ENCODE assay signal across 1 cellular context in the genomic region with DNA sequence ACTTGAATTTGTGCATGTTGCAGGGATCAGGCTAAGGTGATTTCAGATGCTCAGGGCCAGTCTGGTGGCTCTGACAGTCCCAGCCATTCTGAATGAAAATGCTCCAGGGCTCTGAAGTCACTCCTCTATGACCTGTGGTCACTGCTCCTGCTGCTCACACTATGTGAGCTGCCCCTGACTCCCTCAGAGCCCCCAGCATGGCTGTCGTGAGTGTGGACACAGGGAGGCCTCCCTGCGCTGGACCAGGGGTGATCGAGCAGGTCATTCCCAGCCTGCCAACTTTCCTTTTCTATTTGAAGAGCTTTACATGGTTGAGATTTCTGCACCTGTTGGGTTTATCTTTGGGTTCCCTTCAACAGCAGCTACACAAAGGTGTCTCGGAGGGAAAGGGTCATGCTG.
TF ChIP-seq lines count a peak whose summit lies in the region.

No MANE protein-coding gene starts in this region.

TF ChIP-seq in SK-N-SH treated with all-trans-retinoic acid at 6 μM for 48 hours, 23 proteins besides CTCF, POLR2A, EP300 and RAD21 (continued from another document):
- TF ChIP-seq, protein P1, sequence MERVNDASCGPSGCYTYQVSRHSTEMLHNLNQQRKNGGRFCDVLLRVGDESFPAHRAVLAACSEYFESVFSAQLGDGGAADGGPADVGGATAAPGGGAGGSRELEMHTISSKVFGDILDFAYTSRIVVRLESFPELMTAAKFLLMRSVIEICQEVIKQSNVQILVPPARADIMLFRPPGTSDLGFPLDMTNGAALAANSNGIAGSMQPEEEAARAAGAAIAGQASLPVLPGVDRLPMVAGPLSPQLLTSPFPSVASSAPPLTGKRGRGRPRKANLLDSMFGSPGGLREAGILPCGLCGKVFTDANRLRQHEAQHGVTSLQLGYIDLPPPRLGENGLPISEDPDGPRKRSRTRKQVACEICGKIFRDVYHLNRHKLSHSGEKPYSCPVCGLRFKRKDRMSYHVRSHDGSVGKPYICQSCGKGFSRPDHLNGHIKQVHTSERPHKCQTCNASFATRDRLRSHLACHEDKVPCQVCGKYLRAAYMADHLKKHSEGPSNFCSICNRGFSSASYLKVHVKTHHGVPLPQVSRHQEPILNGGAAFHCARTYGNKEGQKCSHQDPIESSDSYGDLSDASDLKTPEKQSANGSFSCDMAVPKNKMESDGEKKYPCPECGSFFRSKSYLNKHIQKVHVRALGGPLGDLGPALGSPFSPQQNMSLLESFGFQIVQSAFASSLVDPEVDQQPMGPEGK (CRISPR knock-in tag; IDR thresholded peaks at IDR 0.05; ENCODE audit: borderline replicate concordance): no peak
- TF ChIP-seq PPARA (CRISPR knock-in tag; IDR thresholded peaks at IDR 0.05; ENCODE audit: borderline replicate concordance): no peak
- no peak for TF ChIP-seq RARB (CRISPR knock-in tag; IDR thresholded peaks at IDR 0.05)
- TF ChIP-seq, protein P2, sequence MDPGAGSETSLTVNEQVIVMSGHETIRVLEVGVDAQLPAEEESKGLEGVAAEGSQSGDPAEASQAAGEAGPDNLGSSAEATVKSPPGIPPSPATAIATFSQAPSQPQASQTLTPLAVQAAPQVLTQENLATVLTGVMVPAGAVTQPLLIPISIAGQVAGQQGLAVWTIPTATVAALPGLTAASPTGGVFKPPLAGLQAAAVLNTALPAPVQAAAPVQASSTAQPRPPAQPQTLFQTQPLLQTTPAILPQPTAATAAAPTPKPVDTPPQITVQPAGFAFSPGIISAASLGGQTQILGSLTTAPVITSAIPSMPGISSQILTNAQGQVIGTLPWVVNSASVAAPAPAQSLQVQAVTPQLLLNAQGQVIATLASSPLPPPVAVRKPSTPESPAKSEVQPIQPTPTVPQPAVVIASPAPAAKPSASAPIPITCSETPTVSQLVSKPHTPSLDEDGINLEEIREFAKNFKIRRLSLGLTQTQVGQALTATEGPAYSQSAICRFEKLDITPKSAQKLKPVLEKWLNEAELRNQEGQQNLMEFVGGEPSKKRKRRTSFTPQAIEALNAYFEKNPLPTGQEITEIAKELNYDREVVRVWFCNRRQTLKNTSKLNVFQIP (CRISPR knock-in tag; IDR thresholded peaks at IDR 0.05; ENCODE audit: borderline replicate concordance, low read depth): no peak
